In genomic region chr13:29840585-29840984, GRCh38 we compare ENCODE assay signal across 26 cellular contexts. TPM values are rescaled to one million over a fixed set of nuclear protein-coding genes. Genes with fewer than 3 reads are reported as not detected.
DNase-seq lines count a peak whose midpoint lies in the region; ATAC-seq, FAIRE-seq and TF ChIP-seq lines count a peak whose summit lies in the region.
"Had no signal": no experiment of that assay in that cellular context is flagged by ENCODE, and none has a peak within 500 bp of the region (broad histone marks: within the 10 kb centered on the region; RNA-seq: fewer than 3 reads in every experiment).

No MANE protein-coding gene starts in this region.

- H3K9me3 ChIP-seq in HEK293 (ENCODE audit: control insufficient read depth, insufficient read depth, low read depth, low read length): no peaks in the 10 kb centered on the region
- H3K9me3 ChIP-seq in kidney (ENCODE audit: control insufficient read depth in 1 of 2, low read length in 2 of 2): no peaks in the 10 kb centered on the region
- no peaks in the 10 kb centered on the region for H3K9me3 ChIP-seq in upper lobe of right lung
- peaks cover 0 to 4% (median 0%) of the 10 kb centered on the region in 3 donors for H3K9me3 ChIP-seq in adrenal gland (replicated peaks in 1 of 3)
- H3K9me3 ChIP-seq: MG63 had no signal

- H3K4me3 ChIP-seq in HEK293 (ENCODE audit: low read depth, low read length) (no peak overlapping the region), kidney (ENCODE audit: low read length in 2 of 2) (no peak overlapping the region), upper lobe of right lung (no peak overlapping the region), adrenal gland (no peak overlapping the region)
- H3K4me3 ChIP-seq: BLaER1 treated with 17β-estradiol and CSF1 and Interleukin-3, amounts not matched to agents 10 nM and 100 nM; MG63 had no signal

- ATAC-seq in WTC11 (no peak), upper lobe of right lung (no peak)
- ATAC-seq: CD8-positive, alpha-beta T cell; Right ventricle myocardium inferior had no signal

- H3K4me3 Mint-ChIP-seq in WTC11: peak overlapping the region; percentile 54
- H3K4me3 Mint-ChIP-seq: CD8-positive, alpha-beta T cell had no signal

- DNase-seq in WTC11 (ENCODE audit: low spot score) (no peak), kidney (no peak), upper lobe of right lung (no peak), adrenal gland (no peak)
- no peak for DNase-seq in NK-92 treated with Interleukin-12 subunit alpha and Interleukin-12 subunit beta, amount 100 ng/mL, for 24 hours (lab: John Stamatoyannopoulos, UW)
- DNase-seq in activated CD4-positive, alpha-beta T cell treated with anti-CD3 and anti-CD28 coated beads, Interleukin-2, amount 50 U/mL, for 1 hour: no peak
- DNase-seq: ACHN; Calu3; CD8-positive, alpha-beta T cell; DMS153; GOT3; HCEC 1CT; Kasumi-1; MG63; NCI-H1417; NCI-H1694 treated with DMSO at 0.1 percent for 48 hours; NCI-H2081 treated with DMSO at 0.1 percent for 48 hours; NCI-H2171 treated with DMSO at 0.1 percent for 48 hours; NCI-H524 treated with DMSO at 0.1 percent for 48 hours; NCI-H82; OCI-M1 had no signal

- H3K36me3 ChIP-seq in HEK293 (ENCODE audit: control insufficient read depth in 2 of 2, insufficient read depth in 1 of 2, low read length in 2 of 2) (no peaks in the 10 kb centered on the region), kidney (ENCODE audit: control insufficient read depth in 1 of 2, insufficient read depth in 2 of 2, low read length in 2 of 2) (no peaks in the 10 kb centered on the region), upper lobe of right lung (no peaks in the 10 kb centered on the region), adrenal gland (replicated peaks in 1 of 2) (no peaks in the 10 kb centered on the region)
- H3K36me3 ChIP-seq: MG63 had no signal

- CTCF ChIA-PET in HEK293 (lab: Yijun Ruan, JAX): interaction anchor here (0.7 to 1.4 kb wide), 3 partner anchors 69 to 272 kb away, joined by 3 to 4 read pairs (median 3); no protein-coding TSS in a partner anchor
- CTCF ChIA-PET in WTC11 (lab: Charles Lee): no interaction called here

- no peak overlapping the region for H3K9ac ChIP-seq in kidney (ENCODE audit: low read length in 2 of 2)
- H3K9ac ChIP-seq: BLaER1 treated with 17β-estradiol and CSF1 and Interleukin-3, amounts not matched to agents 10 nM and 100 nM had no signal

- WGBS in adrenal gland, 4 donors: 82 to 90% (median 87%) methylated on average over 3 of the region's 3 CpGs

- H3K27ac Mint-ChIP-seq in WTC11: peak overlapping the region; percentile 80; the same call in 1 of the 2 replicates
- H3K27ac Mint-ChIP-seq: CD8-positive, alpha-beta T cell had no signal

- TF ChIP-seq CTCF in HEK293 (tag by site-specific recombination; IDR thresholded peaks at IDR 0.05): no peak
- no peak for TF ChIP-seq CTCF in WTC11 (IDR thresholded peaks at IDR 0.05)
- TF ChIP-seq CTCF in kidney (IDR thresholded peaks at IDR 0.05; ENCODE audit: borderline replicate concordance, extremely low read depth, insufficient read depth): no peak
- no peak for TF ChIP-seq CTCF in upper lobe of right lung (IDR thresholded peaks at IDR 0.05)
- no peak for TF ChIP-seq CTCF in adrenal gland (IDR thresholded peaks at IDR 0.05)

- no peaks in the 10 kb centered on the region for H3K9me3 Mint-ChIP-seq in WTC11
- H3K9me3 Mint-ChIP-seq: CD8-positive, alpha-beta T cell had no signal

- intact Hi-C loops in kidney (cut with DNase I): no loop called here
- intact Hi-C loops in upper lobe of right lung (cut with DNase I): no loop called here
- intact Hi-C loops in adrenal gland (cut with DNase I): no loop called here

- no peaks in the 10 kb centered on the region for H3K27me3 ChIP-seq in upper lobe of right lung
- H3K27me3 ChIP-seq in adrenal gland: no peaks in the 10 kb centered on the region
- H3K27me3 ChIP-seq: BLaER1 treated with 17β-estradiol and CSF1 and Interleukin-3, amounts not matched to agents 10 nM and 100 nM; MG63 had no signal

- POLR2A ChIA-PET in HEK293 (lab: Yijun Ruan, JAX) (no interaction called here), WTC11 (lab: Charles Lee) (interaction anchor here (1.2 kb wide), 1 partner anchor 9 kb away, joined by 5 read pairs; the partner anchor contains the start of gene UBL3)

- H3K27ac ChIP-seq in HEK293 (ENCODE audit: extremely low read depth, low read depth, low read length) (no peak overlapping the region), kidney (ENCODE audit: low read depth in 2 of 2, low read length in 2 of 2) (no peak overlapping the region), upper lobe of right lung (no peak overlapping the region), adrenal gland (no peak overlapping the region)
- H3K27ac ChIP-seq: BLaER1 treated with 17β-estradiol and CSF1 and Interleukin-3, amounts not matched to agents 10 nM and 100 nM had no signal

- TF ChIP-seq POLR2A in adrenal gland (IDR thresholded peaks at IDR 0.05): no peak

- no peaks in the 10 kb centered on the region for H3K36me3 Mint-ChIP-seq in WTC11
- H3K36me3 Mint-ChIP-seq: CD8-positive, alpha-beta T cell had no signal

- peaks cover 6% of the 10 kb centered on the region for H3K4me1 ChIP-seq in HEK293 (ENCODE audit: control insufficient read depth, insufficient read depth, low read length)
- peaks cover 0 to 3% of the 10 kb centered on the region in 2 donors for H3K4me1 ChIP-seq in kidney (ENCODE audit: control insufficient read depth in 1 of 2, insufficient read depth in 1 of 2, low read depth in 1 of 2, low read length in 2 of 2)
- H3K4me1 ChIP-seq in upper lobe of right lung: peaks cover 32% of the 10 kb centered on the region
- peaks cover 6 to 35% of the 10 kb centered on the region in 2 donors for H3K4me1 ChIP-seq in adrenal gland (replicated peaks in 1 of 2)

- FAIRE-seq in kidney (lab: Jason Lieb, UNC): peak; percentile 6
- FAIRE-seq: GM12892, RCC 7860 had no signal

- H3K27me3 Mint-ChIP-seq in WTC11 (ENCODE audit: low read depth): no peaks in the 10 kb centered on the region

- H3K4me1 Mint-ChIP-seq in WTC11: peaks cover 78% of the 10 kb centered on the region

TF ChIP-seq in HEK293, 187 proteins besides CTCF, POLR2A, EP300 and RAD21:
- TF ChIP-seq ZNF843 (tag by site-specific recombination; IDR thresholded peaks at IDR 0.05) (no peak), ATF2 (tag by site-specific recombination; IDR thresholded peaks at IDR 0.05; ENCODE audit: low read depth) (peak; percentile 53)

TF ChIP-seq in WTC11, 78 proteins besides CTCF, POLR2A, EP300 and RAD21:
- TF ChIP-seq CDX4 (CRISPR knock-in tag; IDR thresholded peaks at IDR 0.05; ENCODE audit: borderline replicate concordance) (no peak), USF2 (CRISPR knock-in tag; IDR thresholded peaks at IDR 0.05) (no peak), ELF4 (CRISPR knock-in tag; IDR thresholded peaks at IDR 0.05; ENCODE audit: low read depth) (no peak), OVOL2 (CRISPR knock-in tag; IDR thresholded peaks at IDR 0.05; ENCODE audit: borderline replicate concordance) (no peak), MAX (CRISPR knock-in tag; IDR thresholded peaks at IDR 0.05) (no peak), KAT7 (CRISPR knock-in tag; IDR thresholded peaks at IDR 0.05; ENCODE audit: borderline replicate concordance) (no peak), PREB (CRISPR knock-in tag; IDR thresholded peaks at IDR 0.05; ENCODE audit: borderline replicate concordance) (no peak), ZNF671 (CRISPR knock-in tag; IDR thresholded peaks at IDR 0.05) (no peak)

RNA-seq across cellular contexts. Expression of gene UBL3, which starts 9.8 kb away (rescaled TPM):
- total RNA-seq in WTC11 (2021): 12.8 to 15.5 TPM (median 13.5 TPM) in 3 replicates
- 34.1 TPM for total RNA-seq in kidney
- polyA plus RNA-seq in kidney (ENCODE audit: insufficient read depth, low read depth, low replicate concordance): 18.1 TPM
- 56.1 TPM for total RNA-seq in upper lobe of right lung
- 10 to 100 TPM; 18.8 to 28.8 (median 24.3) TPM for total RNA-seq in adrenal gland
- 10 to 100 TPM in 1 of 3 donors, 1 to 10 TPM in 2; 7.7 to 30.2 (median 9.6) TPM for polyA plus RNA-seq in adrenal gland

Comparison
In these comparisons a context has a peak if more than half of its experiments do, and no peak if none do; other contexts are left out.
1. Of the 8 proteins assayed by ChIP-seq in both HEK293 and WTC11: peak only in HEK293: ATF2; only in WTC11: none; in both: none; in neither: 7.